24 cellular contexts compared by ENCODE assay signal in genomic region chr3:118968640-118969039, GRCh38.
"Had no signal": no experiment of that assay in that cellular context is flagged by ENCODE, and none has a peak within 500 bp of the region (broad histone marks: within the 10 kb centered on the region; RNA-seq: fewer than 3 reads in every experiment).

No MANE protein-coding gene starts in this region.

- H3K27ac ChIP-seq: adrenal gland, breast epithelium, RWPE1, SJSA1 had no signal

- H3K27ac Mint-ChIP-seq: activated CD8-positive, alpha-beta T cell treated with anti-CD3 and anti-CD28 coated beads, Interleukin-2, amount 10 ng/mL, durations not matched to agents 7 days and 5 days; activated naive CD8-positive, alpha-beta T cell treated with anti-CD3 and anti-CD28 coated beads, Interleukin-2, amount 10 ng/mL, durations not matched to agents 7 days and 5 days; T-helper 1 cell treated with Interleukin-12 subunit alpha and Interleukin-12 subunit beta and Interleukin-4 antibody, amounts not matched to agents 30 μg/mL and 1 μg/mL, for 36 hours had no signal

- DNase-seq: activated CD4-positive, alpha-beta T cell treated with anti-CD3 and anti-CD28 coated beads for 48 hours; activated CD4-positive, alpha-beta T cell treated with anti-CD3 and anti-CD28 coated beads, Interleukin-2, amount 50 U/mL, for 4 hours; activated CD4-positive, CD25-positive, alpha-beta regulatory T cell treated with anti-CD3 and anti-CD28 coated beads, Interleukin-2, amount 50 U/mL, for 72 hours; activated CD8-positive, alpha-beta memory T cell treated with anti-CD3 and anti-CD28 coated beads, Interleukin-2, amount 50 U/mL, for 48 hours; activated CD8-positive, alpha-beta T cell treated with anti-CD3 and anti-CD28 coated beads, Interleukin-2, amount 10 ng/mL, durations not matched to agents 7 days and 5 days; activated naive CD4-positive, alpha-beta T cell treated with anti-CD3 and anti-CD28 coated beads, Interleukin-2, amount 50 U/mL, for 16 hours; activated naive CD8-positive, alpha-beta T cell treated with anti-CD3 and anti-CD28 coated beads, Interleukin-2, amount 10 ng/mL, durations not matched to agents 7 days and 5 days; activated T-cell treated with anti-CD3 and anti-CD28 coated beads, Interleukin-2, amount 50 U/mL, for 1 hour; adrenal gland; aorta; NCI-H1048; NCI-H146; NCI-H2081 treated with DMSO at 0.1 percent for 48 hours; NCI-H526 treated with DMSO at 0.1 percent for 48 hours; NK-92 treated with Interleukin-12 subunit alpha and Interleukin-12 subunit beta, amount 100 ng/mL, for 24 hours; SHP77 had no signal

- H3K36me3 Mint-ChIP-seq: WTC11 had no signal

- H3K27me3 ChIP-seq: adrenal gland, breast epithelium, SJSA1 had no signal

- H3K9me3 Mint-ChIP-seq: activated naive CD8-positive, alpha-beta T cell treated with anti-CD3 and anti-CD28 coated beads, Interleukin-2, amount 10 ng/mL, durations not matched to agents 7 days and 5 days; T-helper 1 cell treated with Interleukin-12 subunit alpha and Interleukin-12 subunit beta and Interleukin-4 antibody, amounts not matched to agents 30 μg/mL and 1 μg/mL, for 36 hours; WTC11 had no signal

- H3K4me1 Mint-ChIP-seq: activated naive CD8-positive, alpha-beta T cell treated with anti-CD3 and anti-CD28 coated beads, Interleukin-2, amount 10 ng/mL, durations not matched to agents 7 days and 5 days had no signal

- H3K4me3 Mint-ChIP-seq: activated CD8-positive, alpha-beta T cell treated with anti-CD3 and anti-CD28 coated beads, Interleukin-2, amount 10 ng/mL, durations not matched to agents 7 days and 5 days; activated naive CD8-positive, alpha-beta T cell treated with anti-CD3 and anti-CD28 coated beads, Interleukin-2, amount 10 ng/mL, durations not matched to agents 7 days and 5 days; T-helper 1 cell treated with Interleukin-12 subunit alpha and Interleukin-12 subunit beta and Interleukin-4 antibody, amounts not matched to agents 30 μg/mL and 1 μg/mL, for 36 hours; WTC11 had no signal

- H3K9me3 ChIP-seq: adrenal gland, breast epithelium, SJSA1 had no signal

- H3K36me3 ChIP-seq: adrenal gland, breast epithelium, SJSA1 had no signal

- H3K4me3 ChIP-seq: adrenal gland, breast epithelium, K562, SJSA1 had no signal

- H3K4me1 ChIP-seq: adrenal gland, breast epithelium, SJSA1 had no signal

- ATAC-seq: activated CD8-positive, alpha-beta T cell treated with anti-CD3 and anti-CD28 coated beads, Interleukin-2, amount 10 ng/mL, durations not matched to agents 7 days and 5 days; K562; Panc1; SK-N-SH treated with all-trans-retinoic acid at 6 μM for 48 hours had no signal
